ENCODE assay signal across 12 cellular contexts in the genomic region with DNA sequence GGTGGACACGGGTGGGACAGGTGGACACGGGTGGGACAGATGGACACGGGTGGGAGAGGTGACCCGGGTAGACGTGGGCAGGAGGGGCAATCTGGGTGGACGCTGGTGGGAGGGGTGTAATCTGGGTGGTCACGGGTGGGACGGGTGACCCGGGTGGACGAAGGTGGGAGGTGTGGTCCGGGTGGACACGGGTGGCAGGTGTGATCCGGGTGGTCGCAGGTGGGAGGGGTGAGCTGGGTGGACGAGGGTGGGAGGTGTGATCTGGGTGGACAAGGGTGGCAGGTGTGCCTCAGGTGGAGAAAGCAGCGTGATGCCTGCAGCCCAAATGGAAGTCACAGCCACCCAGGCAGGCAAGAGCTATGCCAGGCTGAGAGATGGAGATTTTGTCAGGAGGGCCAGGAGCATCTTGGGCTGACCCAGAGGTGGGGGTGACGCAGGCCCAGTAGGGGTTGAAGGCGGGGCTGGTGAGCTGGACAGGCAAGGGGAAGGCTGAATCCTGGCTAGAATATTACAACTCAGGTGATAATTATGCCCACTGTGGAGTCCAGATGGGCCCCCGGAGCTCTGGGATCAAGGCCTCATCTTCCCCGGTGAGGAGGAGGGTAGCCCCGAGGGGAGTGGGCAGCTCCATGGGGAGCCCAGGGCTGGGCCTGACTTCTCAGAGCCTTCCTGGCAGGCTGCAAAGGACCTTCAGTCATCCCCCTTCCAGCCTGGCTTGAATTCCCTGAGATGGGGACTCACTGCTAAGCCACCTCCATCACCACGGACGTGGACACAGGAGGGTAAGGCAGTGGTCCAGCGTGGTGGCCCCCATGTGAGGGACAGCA.
"Had no signal": no experiment of that assay in that cellular context is flagged by ENCODE, and none has a peak within 500 bp of the region (broad histone marks: within the 10 kb centered on the region; RNA-seq: fewer than 3 reads in every experiment).

No MANE protein-coding gene starts in this region.

- H3K27ac ChIP-seq: coronary artery, heart right ventricle, psoas muscle, stomach, uterus had no signal

- H3K4me3 ChIP-seq: coronary artery, heart right ventricle, psoas muscle, stomach, uterus had no signal

- H3K36me3 Mint-ChIP-seq: mesothelial cell of epicardium had no signal

- H3K36me3 ChIP-seq: heart right ventricle, stomach, uterus had no signal

- H3K27ac Mint-ChIP-seq: activated CD4-positive, alpha-beta memory T cell treated with anti-CD3 and anti-CD28 coated beads, Interleukin-2, amount 10 ng/mL, durations not matched to agents 7 days and 5 days; activated CD4-positive, alpha-beta T cell treated with anti-CD3 and anti-CD28 coated beads for 36 hours; activated naive CD8-positive, alpha-beta T cell treated with anti-CD3 and anti-CD28 coated beads, Interleukin-2, amount 50 U/mL, for 24 hours; mesothelial cell of epicardium had no signal

- H3K4me1 ChIP-seq: psoas muscle had no signal

- H3K9me3 ChIP-seq: heart right ventricle, psoas muscle, stomach, uterus had no signal

- ATAC-seq: activated CD4-positive, alpha-beta T cell treated with anti-CD3 and anti-CD28 coated beads for 36 hours; activated naive CD8-positive, alpha-beta T cell treated with anti-CD3 and anti-CD28 coated beads, Interleukin-2, amount 50 U/mL, for 24 hours; heart right ventricle; psoas muscle had no signal

- DNase-seq: activated CD4-positive, alpha-beta memory T cell treated with anti-CD3 and anti-CD28 coated beads, Interleukin-2, amount 10 ng/mL, durations not matched to agents 7 days and 5 days; activated CD4-positive, alpha-beta T cell treated with anti-CD3 and anti-CD28 coated beads for 36 hours; activated naive CD8-positive, alpha-beta T cell treated with anti-CD3 and anti-CD28 coated beads, Interleukin-2, amount 50 U/mL, for 24 hours; activated T-cell treated with anti-CD3 and anti-CD28 coated beads, Interleukin-2, amount 50 U/mL, for 48 hours; effector CD4-positive, alpha-beta T cell; heart right ventricle; stimulated activated CD4-positive, alpha-beta T cell treated with anti-CD3 and anti-CD28 coated beads, Interleukin-2, amount 100 ng/mL, for 48 hours; stomach had no signal

- H3K4me3 Mint-ChIP-seq: activated CD4-positive, alpha-beta memory T cell treated with anti-CD3 and anti-CD28 coated beads, Interleukin-2, amount 10 ng/mL, durations not matched to agents 7 days and 5 days; activated CD4-positive, alpha-beta T cell treated with anti-CD3 and anti-CD28 coated beads for 36 hours; activated naive CD8-positive, alpha-beta T cell treated with anti-CD3 and anti-CD28 coated beads, Interleukin-2, amount 50 U/mL, for 24 hours; mesothelial cell of epicardium had no signal

- H3K9me3 Mint-ChIP-seq: activated CD4-positive, alpha-beta memory T cell treated with anti-CD3 and anti-CD28 coated beads, Interleukin-2, amount 10 ng/mL, durations not matched to agents 7 days and 5 days; activated naive CD8-positive, alpha-beta T cell treated with anti-CD3 and anti-CD28 coated beads, Interleukin-2, amount 50 U/mL, for 24 hours; mesothelial cell of epicardium had no signal
